8 cellular contexts compared by ENCODE assay signal in genomic region chr11:72069787-72070251, GRCh38. TPM values are rescaled to one million over a fixed set of nuclear protein-coding genes. Genes with fewer than 3 reads are reported as not detected.
DNase-seq lines count a peak whose midpoint lies in the region; ATAC-seq and TF ChIP-seq lines count a peak whose summit lies in the region.

No MANE protein-coding gene starts in this region.

- H3K4me1 Mint-ChIP-seq in activated CD4-positive, alpha-beta T cell treated with anti-CD3 and anti-CD28 coated beads, Interleukin-2, amount 10 ng/mL, durations not matched to agents 24 days and 14 days = peaks cover 50% of the 10 kb centered on the region
- H3K4me1 Mint-ChIP-seq in activated T-helper 17 cell treated with anti-CD3 and anti-CD28 coated beads, Interleukin-2, amount 50 U/mL, for 72 hours = peaks cover 43% of the 10 kb centered on the region
- H3K4me1 Mint-ChIP-seq in progenitor cell of endocrine pancreas (ENCODE audit: low read depth) = peaks cover 3% of the 10 kb centered on the region
- H3K4me1 Mint-ChIP-seq in CD4-positive, alpha-beta T cell (ENCODE audit: low read depth) = peaks cover 28% of the 10 kb centered on the region

- peak overlapping the region; percentile 30 for H3K27ac Mint-ChIP-seq in activated CD4-positive, alpha-beta T cell treated with anti-CD3 and anti-CD28 coated beads, Interleukin-2, amount 10 ng/mL, durations not matched to agents 24 days and 14 days
- peak overlapping the region; percentile 84 for H3K27ac Mint-ChIP-seq in activated T-helper 17 cell treated with anti-CD3 and anti-CD28 coated beads, Interleukin-2, amount 50 U/mL, for 72 hours
- H3K27ac Mint-ChIP-seq in progenitor cell of endocrine pancreas = peak overlapping the region; percentile 46
- H3K27ac Mint-ChIP-seq in CD4-positive, alpha-beta T cell = no peak overlapping the region

- CTCF ChIA-PET in CD4-positive, alpha-beta T cell (lab: Charles Lee) = interaction anchor here (1.6 kb wide), 1 partner anchor 44 kb away, joined by 4 read pairs; no protein-coding TSS in a partner anchor

- POLR2A ChIA-PET in CD4-positive, alpha-beta T cell (lab: Charles Lee) = no interaction called here

- peak; percentile 85 for ATAC-seq in activated T-helper 17 cell treated with anti-CD3 and anti-CD28 coated beads, Interleukin-2, amount 50 U/mL, for 72 hours (replicated peaks)
- ATAC-seq in CD4-positive, alpha-beta T cell (ENCODE audit: poor library complexity) = no peak
- ATAC-seq in GM18861 (IDR thresholded peaks at IDR 0.05; ENCODE audit: unreplicated experiment) = no peak

- no peaks in the 10 kb centered on the region for H3K27me3 ChIP-seq in CD4-positive, alpha-beta T cell (ENCODE audit: control insufficient read depth, insufficient read depth, low read length)

- TF ChIP-seq CTCF in progenitor cell of endocrine pancreas (IDR thresholded peaks at IDR 0.05; ENCODE audit: unreplicated experiment) = no peak
- TF ChIP-seq CTCF in CD4-positive, alpha-beta T cell (IDR thresholded peaks at IDR 0.05) = no peak

- no peaks in the 10 kb centered on the region for H3K9me3 Mint-ChIP-seq in activated CD4-positive, alpha-beta T cell treated with anti-CD3 and anti-CD28 coated beads, Interleukin-2, amount 10 ng/mL, durations not matched to agents 24 days and 14 days
- no peaks in the 10 kb centered on the region for H3K9me3 Mint-ChIP-seq in activated T-helper 17 cell treated with anti-CD3 and anti-CD28 coated beads, Interleukin-2, amount 50 U/mL, for 72 hours
- no peaks in the 10 kb centered on the region for H3K9me3 Mint-ChIP-seq in progenitor cell of endocrine pancreas (ENCODE audit: low read depth)
- no peaks in the 10 kb centered on the region for H3K9me3 Mint-ChIP-seq in CD4-positive, alpha-beta T cell

- intact Hi-C loops in activated CD4-positive, alpha-beta T cell treated with anti-CD3 and anti-CD28 coated beads, Interleukin-2, amount 10 ng/mL, durations not matched to agents 24 days and 14 days (cut with micrococcal nuclease) = no loop called here
- intact Hi-C loops in cardiac septum (cut with DNase I) = loop anchor here (1.0 kb wide), 1 partner anchor 29 kb away; no protein-coding TSS in a partner anchor
- intact Hi-C loops in CD4-positive, alpha-beta T cell (cut with DNase I, micrococcal nuclease) = no loop called here

- no peaks in the 10 kb centered on the region for H3K9me3 ChIP-seq in CD4-positive, alpha-beta T cell (ENCODE audit: control insufficient read depth, low read length)

- H3K4me3 Mint-ChIP-seq in activated CD4-positive, alpha-beta T cell treated with anti-CD3 and anti-CD28 coated beads, Interleukin-2, amount 10 ng/mL, durations not matched to agents 24 days and 14 days = peak overlapping the region; percentile 5
- peak overlapping the region; percentile 71 for H3K4me3 Mint-ChIP-seq in activated T-helper 17 cell treated with anti-CD3 and anti-CD28 coated beads, Interleukin-2, amount 50 U/mL, for 72 hours
- H3K4me3 Mint-ChIP-seq in progenitor cell of endocrine pancreas (ENCODE audit: low read depth) = no peak overlapping the region
- no peak overlapping the region for H3K4me3 Mint-ChIP-seq in CD4-positive, alpha-beta T cell

- H3K27ac ChIP-seq in CD4-positive, alpha-beta T cell (ENCODE audit: low read depth, low read length) = no peak overlapping the region

- peaks cover 29% of the 10 kb centered on the region for H3K36me3 Mint-ChIP-seq in activated CD4-positive, alpha-beta T cell treated with anti-CD3 and anti-CD28 coated beads, Interleukin-2, amount 10 ng/mL, durations not matched to agents 24 days and 14 days (ENCODE audit: low read depth)
- peaks cover 79% of the 10 kb centered on the region for H3K36me3 Mint-ChIP-seq in activated T-helper 17 cell treated with anti-CD3 and anti-CD28 coated beads, Interleukin-2, amount 50 U/mL, for 72 hours (ENCODE audit: low read depth)
- H3K36me3 Mint-ChIP-seq in progenitor cell of endocrine pancreas (ENCODE audit: insufficient read depth) = peaks cover 6% of the 10 kb centered on the region
- peaks cover 29% of the 10 kb centered on the region for H3K36me3 Mint-ChIP-seq in CD4-positive, alpha-beta T cell (ENCODE audit: low read depth)

- no peak for DNase-seq in activated CD4-positive, alpha-beta T cell treated with anti-CD3 and anti-CD28 coated beads, Interleukin-2, amount 10 ng/mL, durations not matched to agents 24 days and 14 days
- no peak for DNase-seq in activated CD4-positive, alpha-beta T cell treated with anti-CD3 and anti-CD28 coated beads for 1 hour
- peak in 68 of 76 experiments; percentile 17 to 79 (median 56) for DNase-seq in HUDEP-2 (lab: John Stamatoyannopoulos, UW; ENCODE audit: unreplicated experiment in 76 of 76)
- DNase-seq in cardiac septum (ENCODE audit: low spot score) = peak; percentile 93
- no peak for DNase-seq in progenitor cell of endocrine pancreas (ENCODE audit: low spot score, unreplicated experiment)
- DNase-seq in CD4-positive, alpha-beta T cell = no peak

- H3K27me3 Mint-ChIP-seq in activated CD4-positive, alpha-beta T cell treated with anti-CD3 and anti-CD28 coated beads, Interleukin-2, amount 10 ng/mL, durations not matched to agents 24 days and 14 days = no peaks in the 10 kb centered on the region
- no peaks in the 10 kb centered on the region for H3K27me3 Mint-ChIP-seq in activated T-helper 17 cell treated with anti-CD3 and anti-CD28 coated beads, Interleukin-2, amount 50 U/mL, for 72 hours
- H3K27me3 Mint-ChIP-seq in progenitor cell of endocrine pancreas = no peaks in the 10 kb centered on the region
- H3K27me3 Mint-ChIP-seq in CD4-positive, alpha-beta T cell = no peaks in the 10 kb centered on the region

RNA-seq across cellular contexts. Expression of gene NUMA1, which starts 10.5 kb away (rescaled TPM):
- 138 and 149 TPM in 2 replicates for total RNA-seq in activated CD4-positive, alpha-beta T cell treated with anti-CD3 and anti-CD28 coated beads, Interleukin-2, amount 10 ng/mL, durations not matched to agents 24 days and 14 days
- total RNA-seq in activated T-helper 17 cell treated with anti-CD3 and anti-CD28 coated beads, Interleukin-2, amount 50 U/mL, for 72 hours = 100 to 1,000 TPM; 179 to 277 TPM
- total RNA-seq in cardiac septum (86.0 TPM), progenitor cell of endocrine pancreas (238 and 255 TPM in 2 replicates)
- 100 to 1,000 TPM; 191 to 197 TPM for total RNA-seq in CD4-positive, alpha-beta T cell

RNA-seq across cellular contexts. Expression of gene LRRC51, which starts 10.8 kb away (rescaled TPM):
- total RNA-seq in activated CD4-positive, alpha-beta T cell treated with anti-CD3 and anti-CD28 coated beads, Interleukin-2, amount 10 ng/mL, durations not matched to agents 24 days and 14 days = 7.0 and 7.1 TPM in 2 replicates
- total RNA-seq in activated T-helper 17 cell treated with anti-CD3 and anti-CD28 coated beads, Interleukin-2, amount 50 U/mL, for 72 hours = 1 to 10 TPM; 3.3 to 5.4 TPM
- total RNA-seq in cardiac septum (4.2 TPM), progenitor cell of endocrine pancreas (12.4 and 14.9 TPM in 2 replicates)
- total RNA-seq in CD4-positive, alpha-beta T cell = 1 to 10 TPM in 1 of 2 experiments, under 1 TPM in 1; 0.87 to 1.1 TPM

RNA-seq across cellular contexts. Expression of gene LAMTOR1, which starts 33.3 kb away (rescaled TPM):
- total RNA-seq in activated CD4-positive, alpha-beta T cell treated with anti-CD3 and anti-CD28 coated beads, Interleukin-2, amount 10 ng/mL, durations not matched to agents 24 days and 14 days = 78.6 and 81.4 TPM in 2 replicates
- 10 to 100 TPM; 53.4 to 69.1 TPM for total RNA-seq in activated T-helper 17 cell treated with anti-CD3 and anti-CD28 coated beads, Interleukin-2, amount 50 U/mL, for 72 hours
- total RNA-seq in cardiac septum = 79.3 TPM
- 84.9 and 85.4 TPM in 2 replicates for total RNA-seq in progenitor cell of endocrine pancreas
- total RNA-seq in CD4-positive, alpha-beta T cell = 10 to 100 TPM; 29.5 to 30.4 TPM

RNA-seq across cellular contexts. Expression of gene TOMT, which starts 35.9 kb away (rescaled TPM):
- total RNA-seq in activated CD4-positive, alpha-beta T cell treated with anti-CD3 and anti-CD28 coated beads, Interleukin-2, amount 10 ng/mL, durations not matched to agents 24 days and 14 days = not detected in 2 replicates
- under 1 TPM in 1 of 2 donors, not detected in 1; 0.26 TPM for total RNA-seq in activated T-helper 17 cell treated with anti-CD3 and anti-CD28 coated beads, Interleukin-2, amount 50 U/mL, for 72 hours
- not detected for total RNA-seq in cardiac septum
- total RNA-seq in progenitor cell of endocrine pancreas = not detected in 2 replicates
- total RNA-seq in CD4-positive, alpha-beta T cell = not detected

RNA-seq across cellular contexts. Expression of gene ANAPC15, which starts 42.7 kb away (rescaled TPM):
- total RNA-seq in activated CD4-positive, alpha-beta T cell treated with anti-CD3 and anti-CD28 coated beads, Interleukin-2, amount 10 ng/mL, durations not matched to agents 24 days and 14 days = 52.1 and 54.9 TPM in 2 replicates
- total RNA-seq in activated T-helper 17 cell treated with anti-CD3 and anti-CD28 coated beads, Interleukin-2, amount 50 U/mL, for 72 hours = 10 to 100 TPM; 35.5 to 65.6 TPM
- 46.4 TPM for total RNA-seq in cardiac septum
- 56.1 and 61.3 TPM in 2 replicates for total RNA-seq in progenitor cell of endocrine pancreas
- 10 to 100 TPM; 48.8 to 52.5 TPM for total RNA-seq in CD4-positive, alpha-beta T cell

Comparison
In these comparisons a context has a peak if more than half of its experiments do, and no peak if none do; other contexts are left out.
1. DNase-seq: peak in HUDEP-2 (68 of 76) and cardiac septum (single experiment); none in activated CD4-positive, alpha-beta T cell treated with anti-CD3 and anti-CD28 coated beads, Interleukin-2, amount 10 ng/mL, durations not matched to agents 24 days and 14 days (single experiment), activated CD4-positive, alpha-beta T cell treated with anti-CD3 and anti-CD28 coated beads for 1 hour (single experiment), progenitor cell of endocrine pancreas (single experiment) and CD4-positive, alpha-beta T cell (0 of 10).
2. H3K4me3 Mint-ChIP-seq: peak in activated CD4-positive, alpha-beta T cell treated with anti-CD3 and anti-CD28 coated beads, Interleukin-2, amount 10 ng/mL, durations not matched to agents 24 days and 14 days (single experiment) and activated T-helper 17 cell treated with anti-CD3 and anti-CD28 coated beads, Interleukin-2, amount 50 U/mL, for 72 hours (single experiment); none in progenitor cell of endocrine pancreas (single experiment) and CD4-positive, alpha-beta T cell (single experiment).